7 cellular contexts compared by ENCODE assay signal in the genomic region with DNA sequence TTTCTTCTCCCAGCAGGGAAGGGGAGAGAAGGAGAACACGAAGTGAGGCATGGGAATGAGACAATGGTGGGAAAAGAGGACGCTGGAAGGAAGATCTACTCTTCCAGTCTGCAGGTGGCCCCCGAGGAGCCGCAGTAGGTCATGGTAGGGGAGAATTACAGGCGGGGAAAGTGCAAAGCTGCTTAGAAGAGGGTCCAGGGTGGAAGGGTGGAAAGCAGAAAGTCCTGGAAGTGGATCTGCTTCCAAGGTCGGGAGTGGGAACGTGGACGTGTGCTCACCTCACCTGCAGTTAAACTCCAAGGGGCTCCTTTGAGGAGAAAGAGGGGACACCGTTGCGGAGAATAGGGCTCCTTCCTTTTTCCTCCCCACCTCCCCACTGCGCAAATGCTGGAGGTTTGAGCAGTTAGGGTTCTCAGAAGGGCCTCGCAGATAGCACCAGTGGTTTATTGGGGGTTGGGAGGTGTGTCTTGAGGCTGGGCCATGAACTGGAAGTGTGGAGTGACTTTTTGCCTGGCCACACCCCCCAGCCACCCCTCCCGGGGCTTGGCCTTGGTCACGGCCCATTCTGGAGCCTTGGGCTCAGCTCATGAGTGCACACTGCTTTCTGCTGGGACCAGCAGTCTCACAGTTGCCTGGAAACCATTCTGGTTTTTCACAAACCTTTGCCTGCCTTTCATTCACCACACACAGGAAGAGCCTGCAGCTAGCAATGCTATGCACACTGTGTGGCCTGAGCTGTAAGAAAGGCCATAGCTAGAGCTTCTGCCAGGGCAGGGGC.
DNase-seq lines count a peak whose midpoint lies in the region; ATAC-seq, FAIRE-seq and TF ChIP-seq lines count a peak whose summit lies in the region.

No MANE protein-coding gene starts in this region.

- peak; percentile 97 for DNase-seq in Jurkat, Clone E6-1 (ENCODE audit: low read depth, low spot score)
- DNase-seq in activated T-cell treated with anti-CD3 and anti-CD28 coated beads for 24 hours (ENCODE audit: low read depth) (peak; percentile 44), mucosa of descending colon (peak; percentile 63 to 80 (median 75)), H54 (ENCODE audit: insufficient read length, low spot score) (no peak), mesothelial cell of epicardium (ENCODE audit: low spot score in 2 of 2, unreplicated experiment in 2 of 2) (no peak), MG63 (no peak)

- no peaks in the 10 kb centered on the region for H3K9me3 Mint-ChIP-seq in mesothelial cell of epicardium

- TF ChIP-seq CTCF in mucosa of descending colon (IDR thresholded peaks at IDR 0.05) (no peak), mesothelial cell of epicardium (IDR thresholded peaks at IDR 0.05; ENCODE audit: unreplicated experiment) (no peak)

- intact Hi-C loops in mucosa of descending colon (cut with DNase I, micrococcal nuclease) = no loop called here

- H3K27me3 Mint-ChIP-seq in mesothelial cell of epicardium (ENCODE audit: low read depth) = peaks cover 37% of the 10 kb centered on the region

- H3K27me3 ChIP-seq in MG63 = no peaks in the 10 kb centered on the region

- no peak for TF ChIP-seq POLR2A in H54 (IDR thresholded peaks at IDR 0.05; ENCODE audit: low read depth, low read length)

- no peaks in the 10 kb centered on the region for H3K9me3 ChIP-seq in mucosa of descending colon
- no peaks in the 10 kb centered on the region for H3K9me3 ChIP-seq in MG63

- no peaks in the 10 kb centered on the region for H3K4me1 ChIP-seq in mucosa of descending colon (ENCODE audit: low read depth)

- no peak for FAIRE-seq in H54 (lab: Jason Lieb, UNC)

- H3K4me3 Mint-ChIP-seq in mesothelial cell of epicardium = no peak overlapping the region

- H3K4me1 Mint-ChIP-seq in mesothelial cell of epicardium = peaks cover 12% of the 10 kb centered on the region

- H3K4me3 ChIP-seq in Jurkat, Clone E6-1 (ENCODE audit: low read length) = peak overlapping the region; percentile 57
- no peak overlapping the region for H3K4me3 ChIP-seq in mucosa of descending colon
- no peak overlapping the region for H3K4me3 ChIP-seq in MG63

- H3K36me3 Mint-ChIP-seq in mesothelial cell of epicardium = no peaks in the 10 kb centered on the region

- ATAC-seq in GM19455 (IDR thresholded peaks at IDR 0.05; ENCODE audit: unreplicated experiment) (peak; percentile 79), mucosa of descending colon (peak; percentile 80)

- no peaks in the 10 kb centered on the region for H3K36me3 ChIP-seq in mucosa of descending colon (ENCODE audit: low read depth)
- no peaks in the 10 kb centered on the region for H3K36me3 ChIP-seq in MG63

- H3K27ac Mint-ChIP-seq in mesothelial cell of epicardium = no peak overlapping the region

Comparison
In these comparisons a context has a peak if more than half of its experiments do, and no peak if none do; other contexts are left out.
1. DNase-seq: peak in Jurkat, Clone E6-1 (single experiment), activated T-cell treated with anti-CD3 and anti-CD28 coated beads for 24 hours (single experiment) and mucosa of descending colon (3 of 3); none in H54 (single experiment), mesothelial cell of epicardium (0 of 2) and MG63 (single experiment).